ENCODE assay signal across 9 cellular contexts in genomic region chr1:110384581-110385321, GRCh38. TPM values are rescaled to one million over a fixed set of nuclear protein-coding genes. Genes with fewer than 3 reads are reported as not detected.
DNase-seq lines count a peak whose midpoint lies in the region; ATAC-seq, FAIRE-seq and TF ChIP-seq lines count a peak whose summit lies in the region.
"Had no signal": no experiment of that assay in that cellular context is flagged by ENCODE, and none has a peak within 500 bp of the region (broad histone marks: within the 10 kb centered on the region; RNA-seq: fewer than 3 reads in every experiment).

No MANE protein-coding gene starts in this region.

- H3K9me3 Mint-ChIP-seq in dendritic cell treated with granulocyte-macrophage colony-stimulating factor and Interleukin-4, amounts not matched to agents 40 ng/mL and 50 ng/mL, for 4 days, result no peaks in the 10 kb centered on the region
- H3K9me3 Mint-ChIP-seq in nephron progenitor cell, result no peaks in the 10 kb centered on the region
- H3K9me3 Mint-ChIP-seq: activated naive CD4-positive, alpha-beta T cell treated with anti-CD3 and anti-CD28 coated beads, Interleukin-2, amount 50 U/mL, for 24 hours had no signal

- TF ChIP-seq CTCF in GM06990 (IDR thresholded peaks at IDR 0.05; ENCODE audit: insufficient read depth, low read length, poor library complexity, severe bottlenecking) (no peak), mammary epithelial cell (conservative IDR thresholded peaks at IDR 0.05 in 1 of 2, IDR thresholded peaks at IDR 0.05 in 1 of 2; ENCODE audit: extremely low read depth in 1 of 2, insufficient read depth in 1 of 2, low read depth in 1 of 2, low read length in 2 of 2) (no peak), HepG2 (CRISPR knock-in tag; IDR thresholded peaks at IDR 0.05) (no peak), nephron progenitor cell (IDR thresholded peaks at IDR 0.05) (no peak)

- H3K4me1 Mint-ChIP-seq in dendritic cell treated with granulocyte-macrophage colony-stimulating factor and Interleukin-4, amounts not matched to agents 40 ng/mL and 50 ng/mL, for 4 days (ENCODE audit: low read depth), result peaks cover 47% of the 10 kb centered on the region
- H3K4me1 Mint-ChIP-seq in nephron progenitor cell, result peaks cover 4% of the 10 kb centered on the region

- no TSS peak for BruUV-seq in mammary epithelial cell (replicated peaks; lab: Mats Ljungman, UMichigan)
- no TSS peak for BruUV-seq in HepG2 (replicated peaks; lab: Mats Ljungman, UMichigan)

- intact Hi-C loops in dendritic cell treated with granulocyte-macrophage colony-stimulating factor and Interleukin-4, amounts not matched to agents 40 ng/mL and 50 ng/mL, for 4 days (cut with micrococcal nuclease), result no loop called here
- intact Hi-C loops in mammary epithelial cell (cut with micrococcal nuclease) (no loop called here), HepG2 (cut with micrococcal nuclease; ENCODE audit: unreplicated experiment) (no loop called here)

- H4K20me1 ChIP-seq in mammary epithelial cell (ENCODE audit: insufficient read depth, low read length), result no peaks in the 10 kb centered on the region
- H4K20me1 ChIP-seq in HepG2 (ENCODE audit: insufficient read depth, low read length), result no peaks in the 10 kb centered on the region

- dilution Hi-C loops in mammary epithelial cell (cut with HindIII; ENCODE audit: low sequenced_read_pairs), result no loop called here

- FAIRE-seq in HepG2 (lab: Jason Lieb, UNC), result no peak

- H3K79me2 ChIP-seq in mammary epithelial cell (ENCODE audit: insufficient read depth, low read length), result no peaks in the 10 kb centered on the region
- H3K79me2 ChIP-seq in HepG2 (ENCODE audit: insufficient read depth, low read length), result no peaks in the 10 kb centered on the region

- H3K9me3 ChIP-seq in mammary epithelial cell (replicated peaks; ENCODE audit: insufficient read depth, low read length), result no peaks in the 10 kb centered on the region
- no peaks in the 10 kb centered on the region for H3K9me3 ChIP-seq in HepG2 (ENCODE audit: low read length)

- no peak overlapping the region for H3K4me3 ChIP-seq in GM06990 (replicated peaks; ENCODE audit: low read depth, low read length)
- no peak overlapping the region for H3K4me3 ChIP-seq in mammary epithelial cell (replicated peaks in 1 of 3; ENCODE audit: insufficient read depth in 1 of 3, low read depth in 2 of 3, low read length in 3 of 3)
- H3K4me3 ChIP-seq in HepG2 (replicated peaks in 1 of 3; ENCODE audit: insufficient read depth in 1 of 3, low read depth in 2 of 3, low read length in 3 of 3), result no peak overlapping the region

- no peak overlapping the region for H3K9ac ChIP-seq in mammary epithelial cell (ENCODE audit: insufficient read depth, low read length)
- no peak overlapping the region for H3K9ac ChIP-seq in HepG2 (ENCODE audit: insufficient read depth, low read depth, low read length)

- in situ Hi-C loops in mammary epithelial cell (cut with MboI; ENCODE audit: low sequenced_read_pairs in 2 of 2), result no loop called here
- in situ Hi-C loops in HepG2 (cut with HindIII; ENCODE audit: extremely low pct_ligation_motif_present, low pct_unique_long_range_greater_than_20kb), result no loop called here

- peaks cover 28% of the 10 kb centered on the region for H3K36me3 Mint-ChIP-seq in dendritic cell treated with granulocyte-macrophage colony-stimulating factor and Interleukin-4, amounts not matched to agents 40 ng/mL and 50 ng/mL, for 4 days (ENCODE audit: low read depth)
- peaks cover 19% of the 10 kb centered on the region for H3K36me3 Mint-ChIP-seq in nephron progenitor cell (ENCODE audit: low read depth)
- H3K36me3 Mint-ChIP-seq: activated naive CD4-positive, alpha-beta T cell treated with anti-CD3 and anti-CD28 coated beads, Interleukin-2, amount 50 U/mL, for 24 hours had no signal

- H3K27ac ChIP-seq in mammary epithelial cell (ENCODE audit: insufficient read depth, low read depth, low read length), result no peak overlapping the region
- no peak overlapping the region for H3K27ac ChIP-seq in HepG2 (ENCODE audit: extremely low read length, insufficient read depth, low read length)

- peak; percentile 61 for ATAC-seq in GM19467 (IDR thresholded peaks at IDR 0.05; ENCODE audit: unreplicated experiment)
- ATAC-seq in HG03280 (IDR thresholded peaks at IDR 0.05; ENCODE audit: unreplicated experiment), result peak; percentile 59
- no peak for ATAC-seq in HepG2

- TF ChIP-seq EP300 in HepG2 (IDR thresholded peaks at IDR 0.05; ENCODE audit: low read depth in 2 of 2, low read length in 2 of 2) (no peak), HepG2 (CRISPR knock-in tag; IDR thresholded peaks at IDR 0.05; ENCODE audit: borderline replicate concordance) (no peak)

- no peaks in the 10 kb centered on the region for H3K27me3 ChIP-seq in GM06990 (replicated peaks; ENCODE audit: control insufficient read depth, insufficient read depth, low read length)
- H3K27me3 ChIP-seq in mammary epithelial cell (ENCODE audit: insufficient read depth, low read length), result no peaks in the 10 kb centered on the region
- H3K27me3 ChIP-seq in HepG2 (ENCODE audit: control insufficient read depth in 1 of 2, insufficient read depth in 2 of 2, low read length in 2 of 2), result no peaks in the 10 kb centered on the region

- H3K4me2 ChIP-seq in mammary epithelial cell (ENCODE audit: insufficient read depth, low read depth, low read length) (no peak overlapping the region), HepG2 (ENCODE audit: low read depth, low read length) (no peak overlapping the region)

- no peak overlapping the region for H3K4me3 Mint-ChIP-seq in dendritic cell treated with granulocyte-macrophage colony-stimulating factor and Interleukin-4, amounts not matched to agents 40 ng/mL and 50 ng/mL, for 4 days
- no peak overlapping the region for H3K4me3 Mint-ChIP-seq in nephron progenitor cell

- no peaks in the 10 kb centered on the region for H3K27me3 Mint-ChIP-seq in dendritic cell treated with granulocyte-macrophage colony-stimulating factor and Interleukin-4, amounts not matched to agents 40 ng/mL and 50 ng/mL, for 4 days
- peaks cover under 1% of the 10 kb centered on the region for H3K27me3 Mint-ChIP-seq in nephron progenitor cell (ENCODE audit: low read depth, poor library complexity)
- H3K27me3 Mint-ChIP-seq: activated naive CD4-positive, alpha-beta T cell treated with anti-CD3 and anti-CD28 coated beads, Interleukin-2, amount 50 U/mL, for 24 hours had no signal

- TF ChIP-seq POLR2A in HepG2 (IDR thresholded peaks at IDR 0.05; ENCODE audit: insufficient read depth in 1 of 2, low read depth in 2 of 2, low read length in 2 of 2), result no peak

- 99% methylated on average over 16 of the region's 19 CpGs for WGBS in mammary epithelial cell (ENCODE audit: low coverage, missing lambda C conversion rate)
- 98% methylated on average over 19 of the region's 19 CpGs for WGBS in HepG2 (ENCODE audit: low lambda C conversion rate)

- no peak for TF ChIP-seq RAD21 in HepG2 (CRISPR knock-in tag; IDR thresholded peaks at IDR 0.05)

- no peak overlapping the region for H2AFZ ChIP-seq in mammary epithelial cell (ENCODE audit: low read depth, low read length)
- no peak overlapping the region for H2AFZ ChIP-seq in HepG2 (ENCODE audit: low read length)

- H3K4me1 ChIP-seq in mammary epithelial cell (ENCODE audit: insufficient read depth, low read length) (peaks cover 2% of the 10 kb centered on the region), HepG2 (ENCODE audit: insufficient read depth, low read length) (no peaks in the 10 kb centered on the region)

- CTCF ChIA-PET in mammary epithelial cell (lab: Charles Lee; ENCODE audit: low non-redundant PET), result no interaction called here
- CTCF ChIA-PET in HepG2 (lab: Yijun Ruan, JAX; ENCODE audit: low intra/inter-chr PET ratio, low total read pairs), result no interaction called here

- H3K36me3 ChIP-seq in GM06990 (ENCODE audit: control insufficient read depth, insufficient read depth, low read length) (no peaks in the 10 kb centered on the region; the same call in 1 of the 2 replicates), mammary epithelial cell (ENCODE audit: insufficient read depth, low read length) (peaks cover 6% of the 10 kb centered on the region), HepG2 (replicated peaks in 1 of 2; ENCODE audit: control insufficient read depth in 1 of 2, insufficient read depth in 2 of 2, low read length in 2 of 2) (no peaks in the 10 kb centered on the region)

- POLR2A ChIA-PET in HepG2 (lab: Yijun Ruan, JAX), result no interaction called here

- H3K27ac Mint-ChIP-seq in dendritic cell treated with granulocyte-macrophage colony-stimulating factor and Interleukin-4, amounts not matched to agents 40 ng/mL and 50 ng/mL, for 4 days, result peak overlapping the region; percentile 61
- no peak overlapping the region for H3K27ac Mint-ChIP-seq in nephron progenitor cell

- peak; percentile 55 for DNase-seq in GM06990 (ENCODE audit: extremely low read depth, insufficient read length)
- DNase-seq in mammary epithelial cell, result no peak
- DNase-seq in HepG2 (ENCODE audit: low spot score), result no peak
- DNase-seq in nephron progenitor cell, result no peak
- DNase-seq in NCI-H2227 (lab: John Stamatoyannopoulos, UW; ENCODE audit: unreplicated experiment), result no peak

RNA-seq across cellular contexts. Expression of gene SLC16A4, which starts 6.1 kb away (rescaled TPM):
- total RNA-seq in mammary epithelial cell, result 100 to 1,000 TPM in 1 of 2 donors, 10 to 100 TPM in 1; 29.4 to 198 TPM
- 12.4 TPM for polyA plus RNA-seq in mammary epithelial cell
- polyA minus RNA-seq in mammary epithelial cell, result 21.8 TPM
- total RNA-seq in HepG2 (2016; rRNA removed; fragmentation: Illumina TruSeq; extraction: Trizol), result 0.60 and 1.1 TPM in 2 replicates
- total RNA-seq in HepG2 (2016; cell fraction: cytosol; rRNA removed; fragmentation: Illumina TruSeq; extraction: Trizol; ENCODE audit: low read depth), result 0.20 and 0.26 TPM in 2 replicates
- total RNA-seq in HepG2 (2016; cell fraction: insoluble cytoplasmic fraction; rRNA removed; fragmentation: Illumina TruSeq; extraction: Trizol), result 0.49 and 0.63 TPM in 2 replicates
- 0.68 and 0.83 TPM in 2 replicates for total RNA-seq in HepG2 (2016; cell fraction: membrane; rRNA removed; fragmentation: Illumina TruSeq; extraction: Trizol)
- 0.72 and 1.0 TPM in 2 replicates for total RNA-seq in HepG2 (2016; cell fraction: nucleus; rRNA removed; fragmentation: Illumina TruSeq; extraction: Trizol)
- 1.5 and 1.6 TPM in 2 replicates for polyA plus RNA-seq in HepG2 (2011; rRNA removed)
- 0.63 and 1.4 TPM in 2 replicates for polyA plus RNA-seq in HepG2 (2011; cell fraction: cytosol; rRNA removed)
- polyA plus RNA-seq in HepG2 (2011; cell fraction: nucleus; rRNA removed), result 0.55 and 0.80 TPM in 2 replicates
- 0.76 and 1.2 TPM in 2 replicates for polyA plus RNA-seq in HepG2 (2012)
- polyA plus RNA-seq in HepG2 (2016; cell fraction: cytosol; fragmentation: Illumina TruSeq; extraction: Trizol; ENCODE audit: low read depth), result 0.19 and 0.45 TPM in 2 replicates
- polyA plus RNA-seq in HepG2 (2016; cell fraction: insoluble cytoplasmic fraction; fragmentation: Illumina TruSeq; extraction: Trizol; ENCODE audit: low read depth), result 0.30 and 0.36 TPM in 2 replicates
- 0.24 and 0.27 TPM in 2 replicates for polyA plus RNA-seq in HepG2 (2016; cell fraction: membrane; fragmentation: Illumina TruSeq; extraction: Trizol; ENCODE audit: low read depth)
- 0.74 and 0.92 TPM in 2 replicates for polyA plus RNA-seq in HepG2 (2016; cell fraction: nucleus; fragmentation: Illumina TruSeq; extraction: Trizol; ENCODE audit: insufficient read depth, low read depth)
- polyA minus RNA-seq in HepG2 (2011; rRNA and poly(A)+ RNA removed; ENCODE audit: low replicate concordance), result 0.54 and 2.2 TPM in 2 replicates
- polyA minus RNA-seq in HepG2 (2011; cell fraction: cytosol; rRNA and poly(A)+ RNA removed), result 1.6 and 1.7 TPM in 2 replicates
- polyA minus RNA-seq in HepG2 (2011; cell fraction: nucleus; rRNA and poly(A)+ RNA removed), result 0.77 and 0.99 TPM in 2 replicates

RNA-seq across cellular contexts. Expression of gene LAMTOR5, which starts 22.7 kb away (rescaled TPM):
- total RNA-seq in mammary epithelial cell, result 100 to 1,000 TPM in 1 of 2 donors, 10 to 100 TPM in 1; 75.5 to 106 TPM
- 319 TPM for polyA plus RNA-seq in mammary epithelial cell
- 69.8 TPM for polyA minus RNA-seq in mammary epithelial cell
- 96.7 and 152 TPM in 2 replicates for total RNA-seq in HepG2 (2016; rRNA removed; fragmentation: Illumina TruSeq; extraction: Trizol)
- 61.9 and 65.5 TPM in 2 replicates for total RNA-seq in HepG2 (2016; cell fraction: cytosol; rRNA removed; fragmentation: Illumina TruSeq; extraction: Trizol; ENCODE audit: low read depth)
- 105 and 145 TPM in 2 replicates for total RNA-seq in HepG2 (2016; cell fraction: insoluble cytoplasmic fraction; rRNA removed; fragmentation: Illumina TruSeq; extraction: Trizol)
- total RNA-seq in HepG2 (2016; cell fraction: membrane; rRNA removed; fragmentation: Illumina TruSeq; extraction: Trizol), result 96.4 and 97.4 TPM in 2 replicates
- 46.3 and 47.2 TPM in 2 replicates for total RNA-seq in HepG2 (2016; cell fraction: nucleus; rRNA removed; fragmentation: Illumina TruSeq; extraction: Trizol)
- polyA plus RNA-seq in HepG2 (2011; rRNA removed), result 346 and 400 TPM in 2 replicates
- 412 and 427 TPM in 2 replicates for polyA plus RNA-seq in HepG2 (2011; cell fraction: cytosol; rRNA removed)
- 90.6 and 96.5 TPM in 2 replicates for polyA plus RNA-seq in HepG2 (2011; cell fraction: nucleus; rRNA removed)
- 204 and 237 TPM in 2 replicates for polyA plus RNA-seq in HepG2 (2012)
- 107 and 129 TPM in 2 replicates for polyA plus RNA-seq in HepG2 (2016; cell fraction: cytosol; fragmentation: Illumina TruSeq; extraction: Trizol; ENCODE audit: low read depth)
- polyA plus RNA-seq in HepG2 (2016; cell fraction: insoluble cytoplasmic fraction; fragmentation: Illumina TruSeq; extraction: Trizol; ENCODE audit: low read depth), result 246 and 265 TPM in 2 replicates
- polyA plus RNA-seq in HepG2 (2016; cell fraction: membrane; fragmentation: Illumina TruSeq; extraction: Trizol; ENCODE audit: low read depth), result 142 and 171 TPM in 2 replicates
- 118 and 126 TPM in 2 replicates for polyA plus RNA-seq in HepG2 (2016; cell fraction: nucleus; fragmentation: Illumina TruSeq; extraction: Trizol; ENCODE audit: insufficient read depth, low read depth)
- polyA minus RNA-seq in HepG2 (2011; rRNA and poly(A)+ RNA removed; ENCODE audit: low replicate concordance), result 90.1 and 139 TPM in 2 replicates
- polyA minus RNA-seq in HepG2 (2011; cell fraction: cytosol; rRNA and poly(A)+ RNA removed), result 38.0 and 45.5 TPM in 2 replicates
- polyA minus RNA-seq in HepG2 (2011; cell fraction: nucleus; rRNA and poly(A)+ RNA removed), result 36.7 and 44.5 TPM in 2 replicates

RNA-seq across cellular contexts. Expression of gene RBM15, which starts 45.6 kb away (rescaled TPM):
- 10 to 100 TPM; 26.3 to 47.0 TPM for total RNA-seq in mammary epithelial cell
- polyA plus RNA-seq in mammary epithelial cell, result 16.5 TPM
- polyA minus RNA-seq in mammary epithelial cell, result 76.2 TPM
- total RNA-seq in HepG2 (2016; rRNA removed; fragmentation: Illumina TruSeq; extraction: Trizol), result 35.2 and 36.4 TPM in 2 replicates
- 2.1 and 2.5 TPM in 2 replicates for total RNA-seq in HepG2 (2016; cell fraction: cytosol; rRNA removed; fragmentation: Illumina TruSeq; extraction: Trizol; ENCODE audit: low read depth)
- total RNA-seq in HepG2 (2016; cell fraction: insoluble cytoplasmic fraction; rRNA removed; fragmentation: Illumina TruSeq; extraction: Trizol), result 31.0 and 35.2 TPM in 2 replicates
- total RNA-seq in HepG2 (2016; cell fraction: membrane; rRNA removed; fragmentation: Illumina TruSeq; extraction: Trizol), result 7.5 and 9.4 TPM in 2 replicates
- 64.6 and 75.1 TPM in 2 replicates for total RNA-seq in HepG2 (2016; cell fraction: nucleus; rRNA removed; fragmentation: Illumina TruSeq; extraction: Trizol)
- polyA plus RNA-seq in HepG2 (2011; rRNA removed), result 12.1 and 13.5 TPM in 2 replicates
- polyA plus RNA-seq in HepG2 (2011; cell fraction: cytosol; rRNA removed), result 8.3 and 10.1 TPM in 2 replicates
- 23.5 and 29.1 TPM in 2 replicates for polyA plus RNA-seq in HepG2 (2011; cell fraction: nucleus; rRNA removed)
- 4.6 and 5.4 TPM in 2 replicates for polyA plus RNA-seq in HepG2 (2012)
- 0.16 and 0.34 TPM in 2 replicates for polyA plus RNA-seq in HepG2 (2016; cell fraction: cytosol; fragmentation: Illumina TruSeq; extraction: Trizol; ENCODE audit: low read depth)
- 9.6 TPM in 2 replicates for polyA plus RNA-seq in HepG2 (2016; cell fraction: insoluble cytoplasmic fraction; fragmentation: Illumina TruSeq; extraction: Trizol; ENCODE audit: low read depth)
- 1.00 and 1.3 TPM in 2 replicates for polyA plus RNA-seq in HepG2 (2016; cell fraction: membrane; fragmentation: Illumina TruSeq; extraction: Trizol; ENCODE audit: low read depth)
- 12.8 and 15.7 TPM in 2 replicates for polyA plus RNA-seq in HepG2 (2016; cell fraction: nucleus; fragmentation: Illumina TruSeq; extraction: Trizol; ENCODE audit: insufficient read depth, low read depth)
- polyA minus RNA-seq in HepG2 (2011; rRNA and poly(A)+ RNA removed; ENCODE audit: low replicate concordance), result 97.0 and 222 TPM in 2 replicates
- 20.9 and 22.2 TPM in 2 replicates for polyA minus RNA-seq in HepG2 (2011; cell fraction: cytosol; rRNA and poly(A)+ RNA removed)
- polyA minus RNA-seq in HepG2 (2011; cell fraction: nucleus; rRNA and poly(A)+ RNA removed), result 154 and 171 TPM in 2 replicates

Comparison
In these comparisons a context has a peak if more than half of its experiments do, and no peak if none do; other contexts are left out.
1. RNA of gene SLC16A4, which starts 6.1 kb away (total RNA-seq): 29.4 to 198 TPM in mammary epithelial cell; 0.20 to 1.1 TPM in HepG2; every median in the first group is over 10 times any median in the second.